Comparison of ENCODE assay signal across 8 cellular contexts in the genomic region with DNA sequence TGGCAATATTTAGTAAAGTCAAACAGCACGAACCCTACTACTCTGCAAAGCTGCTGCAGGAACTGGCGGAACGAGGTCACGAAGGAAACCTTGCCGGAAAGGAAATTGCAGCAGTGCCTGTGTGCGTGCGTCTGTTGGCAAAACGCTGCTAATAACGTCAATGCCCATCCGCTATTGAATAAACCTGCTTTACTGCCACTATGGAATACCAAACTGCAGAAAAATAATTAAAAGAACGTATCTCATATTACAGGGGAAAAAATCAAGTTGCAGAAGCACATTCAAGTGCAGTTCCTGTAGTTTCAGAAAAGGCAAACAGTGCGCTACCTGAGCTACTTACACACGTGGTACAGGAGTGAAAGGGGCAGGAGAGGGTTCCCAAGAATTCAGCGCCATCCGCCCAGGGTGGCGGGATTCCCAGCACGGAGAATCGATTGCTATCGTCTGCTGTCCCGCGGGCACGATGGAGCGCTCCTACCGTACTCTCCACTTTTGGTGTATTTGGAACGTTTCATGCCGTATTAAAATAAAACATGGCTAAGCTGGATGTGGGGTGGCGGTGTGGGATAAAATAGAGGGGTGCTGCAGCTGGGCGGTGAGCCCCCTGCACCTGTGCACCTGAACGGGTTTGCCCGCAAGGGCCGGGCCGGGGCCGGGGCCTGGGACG.
DNase-seq lines count a peak whose midpoint lies in the region; ATAC-seq and TF ChIP-seq lines count a peak whose summit lies in the region.

No MANE protein-coding gene starts in this region.

- DNase-seq in SIG-M5 treated with dmso at 0.1 percent for 504 hours (lab: John Stamatoyannopoulos, UW; ENCODE audit: unreplicated experiment) (peak; percentile 69), SIG-M5 (lab: John Stamatoyannopoulos, UW) (no peak), NCI-H69 (lab: John Stamatoyannopoulos, UW) (peak; percentile 67), activated T-cell treated with anti-CD3 and anti-CD28 coated beads for 48 hours (ENCODE audit: low read depth) (peak; percentile 31), erythroblast (lab: John Stamatoyannopoulos, UW) (peak; percentile 45 to 55), superior temporal gyrus (ENCODE audit: extremely low spot score) (peak; percentile 75)

- H3K27ac ChIP-seq in muscle layer of duodenum (ENCODE audit: low read length) = peak overlapping the region; percentile 82

- peaks cover 23 to 25% of the 10 kb centered on the region in 2 donors for H3K36me3 ChIP-seq in muscle layer of duodenum (ENCODE audit: control insufficient read depth in 1 of 2, insufficient read depth in 2 of 2, low read length in 2 of 2)

- H3K4me3 ChIP-seq in muscle layer of duodenum (ENCODE audit: low read depth in 1 of 2, low read length in 2 of 2) = peak overlapping the region; percentile 90 to 97

- no peaks in the 10 kb centered on the region for H3K27me3 ChIP-seq in muscle layer of duodenum (ENCODE audit: low read depth, low read length)

- H3K4me1 ChIP-seq in muscle layer of duodenum (ENCODE audit: control insufficient read depth in 1 of 2, insufficient read depth in 2 of 2, low read length in 2 of 2) = peaks cover 5 to 32% of the 10 kb centered on the region in 2 donors

- no peak for ATAC-seq in HG03280 (IDR thresholded peaks at IDR 0.05; ENCODE audit: unreplicated experiment)

- no peak for TF ChIP-seq POLR2A in erythroblast (IDR thresholded peaks at IDR 0.05; ENCODE audit: low read length)

- no peaks in the 10 kb centered on the region for H3K9me3 ChIP-seq in muscle layer of duodenum (ENCODE audit: control insufficient read depth in 1 of 2, low read length in 2 of 2)
